Comparison of ENCODE assay signal across 23 cellular contexts in the genomic region with DNA sequence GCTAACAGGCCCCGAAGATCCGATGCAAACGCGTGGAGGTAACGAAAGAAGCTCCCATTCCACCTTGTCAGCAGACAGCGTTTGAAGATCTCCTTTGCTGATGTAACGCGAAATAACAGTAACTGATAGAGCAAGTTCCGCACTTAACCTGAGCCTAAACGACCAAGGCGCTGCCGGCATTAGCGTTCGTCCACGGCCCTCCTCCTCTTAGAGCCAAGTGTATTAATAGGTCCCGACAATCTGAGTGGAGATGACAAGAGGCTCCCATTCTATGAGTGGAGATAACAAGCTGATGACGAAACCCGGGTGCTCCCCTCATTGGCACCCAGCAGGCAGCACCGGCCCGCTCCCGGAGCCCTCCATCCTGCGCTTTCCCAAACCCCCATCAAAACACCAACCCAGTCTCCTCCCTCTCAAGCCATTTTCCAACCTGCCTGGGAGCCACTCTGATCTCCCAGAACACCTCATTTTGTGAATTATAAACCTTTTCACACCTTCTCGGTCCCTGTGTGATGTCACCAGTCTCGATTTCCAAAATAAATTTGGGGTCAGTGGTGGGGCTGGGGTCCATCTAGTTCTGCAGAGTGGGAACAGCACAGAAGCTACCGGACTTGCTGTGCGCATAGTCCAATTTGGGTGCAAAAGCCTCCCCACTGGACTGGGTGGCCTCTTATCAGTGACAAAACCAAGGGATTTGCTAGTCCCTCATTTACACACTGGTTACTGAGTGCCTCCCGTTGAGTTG. TPM values are rescaled to one million over a fixed set of nuclear protein-coding genes. Genes with fewer than 3 reads are reported as not detected.
DNase-seq lines count a peak whose midpoint lies in the region; ATAC-seq, FAIRE-seq and TF ChIP-seq lines count a peak whose summit lies in the region.
"Had no signal": no experiment of that assay in that cellular context is flagged by ENCODE, and none has a peak within 500 bp of the region (broad histone marks: within the 10 kb centered on the region; RNA-seq: fewer than 3 reads in every experiment).

No MANE protein-coding gene starts in this region.

- DNase-seq in T-helper 2 cell treated with Interferon-gamma antibody and Interleukin-4, amounts not matched to agents 5 μg/mL and 100 μg/mL, for 36 hours (ENCODE audit: low spot score) = no peak
- DNase-seq in T-helper 2 cell = no peak
- DNase-seq in Caco-2 = no peak
- no peak for DNase-seq in central memory CD8-positive, alpha-beta T cell (ENCODE audit: low spot score in 2 of 2)
- peak in 3 of 5 donors; percentile 42 to 49 (median 48) for DNase-seq in ovary
- DNase-seq in cerebellar cortex (ENCODE audit: low spot score) = no peak
- no peak for DNase-seq in HTR-8/SVneo (ENCODE audit: insufficient read length, low spot score)
- DNase-seq: activated CD4-positive, alpha-beta T cell treated with anti-CD3 and anti-CD28 coated beads for 1 hour; activated CD8-positive, alpha-beta memory T cell treated with anti-CD3 and anti-CD28 coated beads, Interleukin-2, amount 50 U/mL, for 48 hours; brain microvascular endothelial cell; dermis blood vessel endothelial cell; left lung; MG63; NCI-H187; NCI-H510A; posterior cingulate gyrus; small intestine had no signal

- no peaks in the 10 kb centered on the region for H3K9me3 Mint-ChIP-seq in T-helper 2 cell treated with Interferon-gamma antibody and Interleukin-4, amounts not matched to agents 5 μg/mL and 100 μg/mL, for 36 hours
- H3K9me3 Mint-ChIP-seq in Caco-2 (ENCODE audit: unreplicated experiment) = no peaks in the 10 kb centered on the region
- peaks cover 6% of the 10 kb centered on the region for H3K9me3 Mint-ChIP-seq in central memory CD8-positive, alpha-beta T cell
- H3K9me3 Mint-ChIP-seq: activated naive CD4-positive, alpha-beta T cell treated with anti-CD3 and anti-CD28 coated beads, Interleukin-2, amount 50 U/mL, for 72 hours had no signal

- peaks cover 4% of the 10 kb centered on the region for H3K27me3 Mint-ChIP-seq in T-helper 2 cell treated with Interferon-gamma antibody and Interleukin-4, amounts not matched to agents 5 μg/mL and 100 μg/mL, for 36 hours (ENCODE audit: low read depth)
- H3K27me3 Mint-ChIP-seq in Caco-2 (ENCODE audit: insufficient read depth, unreplicated experiment) = peaks cover 6% of the 10 kb centered on the region
- H3K27me3 Mint-ChIP-seq in central memory CD8-positive, alpha-beta T cell = peaks cover 12% of the 10 kb centered on the region

- POLR2A ChIA-PET in Caco-2 (lab: Charles Lee) = interaction anchor here (3.3 kb wide), 1 partner anchor 25 kb away, joined by 64 read pairs; no protein-coding TSS in a partner anchor

- no peak for TF ChIP-seq CTCF in Caco-2 (IDR thresholded peaks at IDR 0.05; ENCODE audit: insufficient read depth in 1 of 2, low read depth in 1 of 2, low read length in 1 of 2, severe bottlenecking in 1 of 2, unreplicated experiment in 1 of 2)
- TF ChIP-seq CTCF in ovary (IDR thresholded peaks at IDR 0.05) = no peak

- H3K4me1 Mint-ChIP-seq in T-helper 2 cell treated with Interferon-gamma antibody and Interleukin-4, amounts not matched to agents 5 μg/mL and 100 μg/mL, for 36 hours (ENCODE audit: low read depth) = peaks cover 40% of the 10 kb centered on the region
- peaks cover 36% of the 10 kb centered on the region for H3K4me1 Mint-ChIP-seq in Caco-2 (ENCODE audit: low read depth, unreplicated experiment)
- peaks cover 54% of the 10 kb centered on the region for H3K4me1 Mint-ChIP-seq in central memory CD8-positive, alpha-beta T cell

- peaks cover 3% of the 10 kb centered on the region for H3K36me3 Mint-ChIP-seq in T-helper 2 cell treated with Interferon-gamma antibody and Interleukin-4, amounts not matched to agents 5 μg/mL and 100 μg/mL, for 36 hours (ENCODE audit: low read depth)
- peaks cover 77% of the 10 kb centered on the region for H3K36me3 Mint-ChIP-seq in Caco-2 (ENCODE audit: insufficient read depth, unreplicated experiment)
- H3K36me3 Mint-ChIP-seq in central memory CD8-positive, alpha-beta T cell (ENCODE audit: insufficient read depth) = peaks cover 46% of the 10 kb centered on the region

- TF ChIP-seq EP300 in ovary (IDR thresholded peaks at IDR 0.05) = no peak

- H3K9me3 ChIP-seq in Caco-2 (no peaks in the 10 kb centered on the region), ovary (no peaks in the 10 kb centered on the region)
- H3K9me3 ChIP-seq: left lung, MG63, SJSA1, tibial nerve had no signal

- no peak for ATAC-seq in central memory CD8-positive, alpha-beta T cell (replicated peaks; ENCODE audit: extremely low read depth, poor library complexity, severe bottlenecking)
- ATAC-seq in HG03565 (IDR thresholded peaks at IDR 0.05; ENCODE audit: unreplicated experiment) = no peak
- ATAC-seq: activated naive CD4-positive, alpha-beta T cell treated with anti-CD3 and anti-CD28 coated beads, Interleukin-2, amount 50 U/mL, for 72 hours; gastroesophageal sphincter; left lung had no signal

- no peak for TF ChIP-seq POLR2A in ovary (IDR thresholded peaks at IDR 0.05)

- peak overlapping the region; percentile 2 for H3K4me3 Mint-ChIP-seq in T-helper 2 cell treated with Interferon-gamma antibody and Interleukin-4, amounts not matched to agents 5 μg/mL and 100 μg/mL, for 36 hours
- peak overlapping the region; percentile 70 for H3K4me3 Mint-ChIP-seq in Caco-2 (ENCODE audit: unreplicated experiment)
- H3K4me3 Mint-ChIP-seq in central memory CD8-positive, alpha-beta T cell = peak overlapping the region; percentile 47

- WGBS in ovary, 3 donors = 94 to 96% (median 95%) methylated on average over 27 of the region's 27 CpGs

- H3K27ac ChIP-seq in ovary = no peak overlapping the region
- H3K27ac ChIP-seq: brain microvascular endothelial cell, SJSA1 had no signal

- peak overlapping the region; percentile 22 for H3K27ac Mint-ChIP-seq in T-helper 2 cell treated with Interferon-gamma antibody and Interleukin-4, amounts not matched to agents 5 μg/mL and 100 μg/mL, for 36 hours
- H3K27ac Mint-ChIP-seq in Caco-2 (ENCODE audit: unreplicated experiment) = peak overlapping the region; percentile 46
- no peak overlapping the region for H3K27ac Mint-ChIP-seq in central memory CD8-positive, alpha-beta T cell (ENCODE audit: low read depth)

- BruUV-seq in Caco-2 (replicated peaks; lab: Mats Ljungman, UMichigan) = no TSS peak

- H3K36me3 ChIP-seq in Caco-2 (ENCODE audit: control insufficient read depth, insufficient read depth, low read length) (no peaks in the 10 kb centered on the region), ovary (no peaks in the 10 kb centered on the region)
- H3K36me3 ChIP-seq: brain microvascular endothelial cell, gastroesophageal sphincter, left lung, MG63, tibial nerve had no signal

- CTCF ChIA-PET in Caco-2 (lab: Charles Lee) = no interaction called here

- H3K4me1 ChIP-seq in Caco-2 (peaks cover 25% of the 10 kb centered on the region), ovary (ENCODE audit: insufficient read depth) (peaks cover 13% of the 10 kb centered on the region)

- H3K27me3 ChIP-seq in Caco-2 (replicated peaks; ENCODE audit: control insufficient read depth, insufficient read depth, low read length) (no peaks in the 10 kb centered on the region), ovary (no peaks in the 10 kb centered on the region)
- H3K27me3 ChIP-seq: brain microvascular endothelial cell, gastroesophageal sphincter, left lung, MG63, SJSA1, tibial nerve had no signal

- FAIRE-seq in HTR-8/SVneo (lab: Jason Lieb, UNC) = no peak
- FAIRE-seq: A204.1, small intestine had no signal

- intact Hi-C loops in Caco-2 (cut with micrococcal nuclease; ENCODE audit: unreplicated experiment) = loop anchor here (5.0 kb wide), 1 partner anchor 191 kb away; a partner anchor contains a TSS
- intact Hi-C loops in ovary (cut with DNase I) = no loop called here

- no peak overlapping the region for H3K4me3 ChIP-seq in Caco-2 (ENCODE audit: low read depth, low read length)
- H3K4me3 ChIP-seq in ovary = no peak overlapping the region
- H3K4me3 ChIP-seq: gastroesophageal sphincter, left lung, MG63, SJSA1, tibial nerve had no signal

RNA-seq across cellular contexts. Expression of a gene that starts 35.4 kb away (rescaled TPM):
- total RNA-seq in Caco-2 (2022) = 16.0 and 19.9 TPM in 2 replicates
- 10 to 100 TPM in 6 of 7 donors, 1 to 10 TPM in 1; 6.2 to 34.1 (median 18.9) TPM for total RNA-seq in ovary
- polyA plus RNA-seq in ovary = 10 to 100 TPM; 17.5 to 19.0 TPM

Comparison
In these comparisons a context has a peak if more than half of its experiments do, and no peak if none do; other contexts are left out.
1. DNase-seq: peak in ovary (3 of 5); none in T-helper 2 cell treated with Interferon-gamma antibody and Interleukin-4, amounts not matched to agents 5 μg/mL and 100 μg/mL, for 36 hours (single experiment), T-helper 2 cell (0 of 5), Caco-2 (0 of 2), central memory CD8-positive, alpha-beta T cell (0 of 2), cerebellar cortex (single experiment) and HTR-8/SVneo (single experiment).
2. H3K4me3 Mint-ChIP-seq: peak in every context shown above with its lines; median percentile 70 in Caco-2; 47 in central memory CD8-positive, alpha-beta T cell; 2 in T-helper 2 cell treated with Interferon-gamma antibody and Interleukin-4, amounts not matched to agents 5 μg/mL and 100 μg/mL, for 36 hours.